Comparison of ENCODE assay signal across 11 cellular contexts in genomic region chr22:30078320-30079311, GRCh38. TPM values are rescaled to one million over a fixed set of nuclear protein-coding genes. Genes with fewer than 3 reads are reported as not detected.
DNase-seq lines count a peak whose midpoint lies in the region; ATAC-seq, FAIRE-seq and TF ChIP-seq lines count a peak whose summit lies in the region.
"Had no signal": no experiment of that assay in that cellular context is flagged by ENCODE, and none has a peak within 500 bp of the region (broad histone marks: within the 10 kb centered on the region; RNA-seq: fewer than 3 reads in every experiment).

No MANE protein-coding gene starts in this region.

- CTCF ChIA-PET in activated CD4-positive, alpha-beta T cell treated with anti-CD3 and anti-CD28 coated beads, Interleukin-2, amount 10 ng/mL, durations not matched to agents 7 days and 5 days (lab: Charles Lee) = interaction anchor here (0.6 kb wide), 1 partner anchor 12 kb away, joined by 4 read pairs; no protein-coding TSS in a partner anchor

- no peaks in the 10 kb centered on the region for H3K27me3 Mint-ChIP-seq in CD4-positive, CD25-positive, alpha-beta regulatory T cell
- H3K27me3 Mint-ChIP-seq in activated CD4-positive, alpha-beta T cell treated with anti-CD3 and anti-CD28 coated beads, Interleukin-2, amount 10 ng/mL, durations not matched to agents 7 days and 5 days = peaks cover 18% of the 10 kb centered on the region

- 57 to 70% (median 68%) methylated on average over 10 of the region's 10 CpGs for WGBS in small intestine, 3 donors

- H3K36me3 ChIP-seq in CD4-positive, CD25-positive, alpha-beta regulatory T cell (ENCODE audit: control insufficient read depth, insufficient read depth, low read length) = no peaks in the 10 kb centered on the region
- H3K36me3 ChIP-seq in iPS-15b (ENCODE audit: control insufficient read depth, insufficient read depth, low read length) (no peaks in the 10 kb centered on the region), small intestine (ENCODE audit: control insufficient read depth in 2 of 2, insufficient read depth in 2 of 2, low read length in 2 of 2) (no peaks in the 10 kb centered on the region)

- no peaks in the 10 kb centered on the region for H3K36me3 Mint-ChIP-seq in CD4-positive, CD25-positive, alpha-beta regulatory T cell
- no peaks in the 10 kb centered on the region for H3K36me3 Mint-ChIP-seq in activated CD4-positive, alpha-beta T cell treated with anti-CD3 and anti-CD28 coated beads, Interleukin-2, amount 10 ng/mL, durations not matched to agents 7 days and 5 days (ENCODE audit: low read depth)
- H3K36me3 Mint-ChIP-seq: brain had no signal

- POLR2A ChIA-PET in activated CD4-positive, alpha-beta T cell treated with anti-CD3 and anti-CD28 coated beads, Interleukin-2, amount 10 ng/mL, durations not matched to agents 7 days and 5 days (lab: Charles Lee) = no interaction called here

- peak overlapping the region; percentile 11 to 89 (median 74) for H3K4me3 Mint-ChIP-seq in CD4-positive, CD25-positive, alpha-beta regulatory T cell
- no peak overlapping the region for H3K4me3 Mint-ChIP-seq in activated CD4-positive, alpha-beta T cell treated with anti-CD3 and anti-CD28 coated beads, Interleukin-2, amount 10 ng/mL, durations not matched to agents 7 days and 5 days

- peaks cover 5 to 20% (median 13%) of the 10 kb centered on the region in 4 donors for H3K4me1 Mint-ChIP-seq in CD4-positive, CD25-positive, alpha-beta regulatory T cell
- H3K4me1 Mint-ChIP-seq in activated CD4-positive, alpha-beta T cell treated with anti-CD3 and anti-CD28 coated beads, Interleukin-2, amount 10 ng/mL, durations not matched to agents 7 days and 5 days = peaks cover 11% of the 10 kb centered on the region

- no peaks in the 10 kb centered on the region for H3K9me3 ChIP-seq in CD4-positive, CD25-positive, alpha-beta regulatory T cell (ENCODE audit: control insufficient read depth in 2 of 2, low read length in 2 of 2)
- H3K9me3 ChIP-seq in iPS-15b (ENCODE audit: control insufficient read depth, insufficient read depth, low read length) (no peaks in the 10 kb centered on the region), small intestine (ENCODE audit: control insufficient read depth, low read depth) (no peaks in the 10 kb centered on the region)

- peaks cover 8% of the 10 kb centered on the region for H3K4me1 ChIP-seq in CD4-positive, CD25-positive, alpha-beta regulatory T cell (ENCODE audit: control insufficient read depth, insufficient read depth, low read length, poor library complexity, severe bottlenecking)
- H3K4me1 ChIP-seq in iPS-15b (ENCODE audit: control insufficient read depth, insufficient read depth, low read length) (peaks cover 8% of the 10 kb centered on the region), small intestine (ENCODE audit: control insufficient read depth in 2 of 2, insufficient read depth in 1 of 2, low read depth in 1 of 2, low read length in 1 of 2) (no peaks in the 10 kb centered on the region)

- peak in 2 of 3 donors; percentile 38 to 73 for DNase-seq in CD4-positive, CD25-positive, alpha-beta regulatory T cell
- peak; percentile 26 for DNase-seq in activated CD4-positive, alpha-beta T cell treated with anti-CD3 and anti-CD28 coated beads, Interleukin-2, amount 10 ng/mL, durations not matched to agents 7 days and 5 days
- no peak for DNase-seq in small intestine
- no peak for DNase-seq in NCI-H146 treated with DMSO at 0.1 percent for 48 hours (lab: John Stamatoyannopoulos, UW; ENCODE audit: unreplicated experiment)
- DNase-seq in coronary artery (ENCODE audit: low spot score) = no peak
- DNase-seq: NCI-H1930 had no signal

- no peak overlapping the region for H3K9ac ChIP-seq in iPS-15b (ENCODE audit: low read depth, low read length)

- H3K27ac Mint-ChIP-seq in CD4-positive, CD25-positive, alpha-beta regulatory T cell = peak overlapping the region; percentile 59 to 93 (median 93)
- H3K27ac Mint-ChIP-seq in activated CD4-positive, alpha-beta T cell treated with anti-CD3 and anti-CD28 coated beads, Interleukin-2, amount 10 ng/mL, durations not matched to agents 7 days and 5 days = peak overlapping the region; percentile 61

- no peak for TF ChIP-seq CTCF in coronary artery (IDR thresholded peaks at IDR 0.05)

- H3K27me3 ChIP-seq in CD4-positive, CD25-positive, alpha-beta regulatory T cell (ENCODE audit: control insufficient read depth, insufficient read depth, low read length) = no peaks in the 10 kb centered on the region
- H3K27me3 ChIP-seq in iPS-15b (ENCODE audit: control insufficient read depth, insufficient read depth, low read length) (peaks cover 7% of the 10 kb centered on the region), small intestine (ENCODE audit: control insufficient read depth in 2 of 2, insufficient read depth in 2 of 2, low read length in 2 of 2) (peaks cover 0 to 4% of the 10 kb centered on the region in 2 donors)

- FAIRE-seq in small intestine (lab: Jason Lieb, UNC) = no peak

- peaks cover 0 to 2% (median 0%) of the 10 kb centered on the region in 7 donors for H3K9me3 Mint-ChIP-seq in CD4-positive, CD25-positive, alpha-beta regulatory T cell
- no peaks in the 10 kb centered on the region for H3K9me3 Mint-ChIP-seq in activated CD4-positive, alpha-beta T cell treated with anti-CD3 and anti-CD28 coated beads, Interleukin-2, amount 10 ng/mL, durations not matched to agents 7 days and 5 days

- peak; percentile 81 to 83 for ATAC-seq in CD4-positive, CD25-positive, alpha-beta regulatory T cell (ENCODE audit: low read depth in 2 of 2)
- ATAC-seq in GM21529 (IDR thresholded peaks at IDR 0.05; ENCODE audit: unreplicated experiment) (peak; percentile 57), GM19395 (IDR thresholded peaks at IDR 0.05; ENCODE audit: unreplicated experiment) (no peak)

- H3K27ac ChIP-seq in CD4-positive, CD25-positive, alpha-beta regulatory T cell (ENCODE audit: insufficient read depth, low read length, poor library complexity, severe bottlenecking) = peak overlapping the region; percentile 50
- H3K27ac ChIP-seq in small intestine (ENCODE audit: low read depth in 1 of 2, low read length in 1 of 2) (no peak overlapping the region), coronary artery (no peak overlapping the region)

- peak overlapping the region; percentile 60 for H3K4me3 ChIP-seq in CD4-positive, CD25-positive, alpha-beta regulatory T cell (ENCODE audit: low read depth, low read length)
- H3K4me3 ChIP-seq in iPS-15b (ENCODE audit: low read depth, low read length) (peak overlapping the region; percentile 11), small intestine (ENCODE audit: low read depth in 1 of 2, low read length in 2 of 2) (no peak overlapping the region), coronary artery (no peak overlapping the region)

RNA-seq across cellular contexts. Expression of gene HORMAD2, which starts 1.6 kb away (rescaled TPM):
- total RNA-seq in CD4-positive, CD25-positive, alpha-beta regulatory T cell = not detected
- not detected for polyA plus RNA-seq in CD4-positive, CD25-positive, alpha-beta regulatory T cell
- total RNA-seq in activated CD4-positive, alpha-beta T cell treated with anti-CD3 and anti-CD28 coated beads, Interleukin-2, amount 10 ng/mL, durations not matched to agents 7 days and 5 days = not detected
- polyA plus RNA-seq in small intestine = not detected
- total RNA-seq: glomerular endothelial cell had no signal

Comparison
In these comparisons a context has a peak if more than half of its experiments do, and no peak if none do; other contexts are left out.
1. DNase-seq: peak in CD4-positive, CD25-positive, alpha-beta regulatory T cell (2 of 3) and activated CD4-positive, alpha-beta T cell treated with anti-CD3 and anti-CD28 coated beads, Interleukin-2, amount 10 ng/mL, durations not matched to agents 7 days and 5 days (single experiment); none in small intestine (single experiment), NCI-H146 treated with DMSO at 0.1 percent for 48 hours (single experiment) and coronary artery (single experiment).
2. H3K4me3 ChIP-seq: peak in CD4-positive, CD25-positive, alpha-beta regulatory T cell (single experiment) and iPS-15b (single experiment); none in small intestine (0 of 2) and coronary artery (single experiment).